Comparison of ENCODE assay signal across 1 cellular context in the genomic region with DNA sequence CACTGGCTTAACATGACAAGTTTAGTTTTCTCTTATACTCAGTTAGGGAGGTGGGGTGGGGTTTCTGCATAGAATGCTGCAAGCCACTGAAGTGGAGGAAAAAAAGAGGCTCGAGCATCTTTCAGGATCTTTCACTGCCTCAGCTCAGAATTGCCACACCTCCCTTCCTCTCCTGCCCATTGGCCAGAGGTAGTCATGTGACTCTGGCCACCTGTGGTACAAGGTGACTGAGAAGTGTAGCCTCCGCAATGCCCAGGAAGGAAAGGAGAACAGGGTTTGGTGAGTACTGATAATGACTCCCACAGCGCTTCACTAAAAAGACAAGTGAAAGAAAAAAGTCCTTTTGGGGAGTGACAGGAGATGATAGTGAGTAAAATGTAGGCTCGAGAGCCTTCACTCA.
TF ChIP-seq lines count a peak whose summit lies in the region.

No MANE protein-coding gene starts in this region.

TF ChIP-seq in GM12878, 131 proteins besides CTCF, POLR2A, EP300 and RAD21 (continued from another document):
- TF ChIP-seq, protein P1, sequence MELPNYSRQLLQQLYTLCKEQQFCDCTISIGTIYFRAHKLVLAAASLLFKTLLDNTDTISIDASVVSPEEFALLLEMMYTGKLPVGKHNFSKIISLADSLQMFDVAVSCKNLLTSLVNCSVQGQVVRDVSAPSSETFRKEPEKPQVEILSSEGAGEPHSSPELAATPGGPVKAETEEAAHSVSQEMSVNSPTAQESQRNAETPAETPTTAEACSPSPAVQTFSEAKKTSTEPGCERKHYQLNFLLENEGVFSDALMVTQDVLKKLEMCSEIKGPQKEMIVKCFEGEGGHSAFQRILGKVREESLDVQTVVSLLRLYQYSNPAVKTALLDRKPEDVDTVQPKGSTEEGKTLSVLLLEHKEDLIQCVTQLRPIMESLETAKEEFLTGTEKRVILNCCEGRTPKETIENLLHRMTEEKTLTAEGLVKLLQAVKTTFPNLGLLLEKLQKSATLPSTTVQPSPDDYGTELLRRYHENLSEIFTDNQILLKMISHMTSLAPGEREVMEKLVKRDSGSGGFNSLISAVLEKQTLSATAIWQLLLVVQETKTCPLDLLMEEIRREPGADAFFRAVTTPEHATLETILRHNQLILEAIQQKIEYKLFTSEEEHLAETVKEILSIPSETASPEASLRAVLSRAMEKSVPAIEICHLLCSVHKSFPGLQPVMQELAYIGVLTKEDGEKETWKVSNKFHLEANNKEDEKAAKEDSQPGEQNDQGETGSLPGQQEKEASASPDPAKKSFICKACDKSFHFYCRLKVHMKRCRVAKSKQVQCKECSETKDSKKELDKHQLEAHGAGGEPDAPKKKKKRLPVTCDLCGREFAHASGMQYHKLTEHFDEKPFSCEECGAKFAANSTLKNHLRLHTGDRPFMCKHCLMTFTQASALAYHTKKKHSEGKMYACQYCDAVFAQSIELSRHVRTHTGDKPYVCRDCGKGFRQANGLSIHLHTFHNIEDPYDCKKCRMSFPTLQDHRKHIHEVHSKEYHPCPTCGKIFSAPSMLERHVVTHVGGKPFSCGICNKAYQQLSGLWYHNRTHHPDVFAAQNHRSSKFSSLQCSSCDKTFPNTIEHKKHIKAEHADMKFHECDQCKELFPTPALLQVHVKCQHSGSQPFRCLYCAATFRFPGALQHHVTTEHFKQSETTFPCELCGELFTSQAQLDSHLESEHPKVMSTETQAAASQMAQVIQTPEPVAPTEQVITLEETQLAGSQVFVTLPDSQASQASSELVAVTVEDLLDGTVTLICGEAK (IDR thresholded peaks at IDR 0.05; ENCODE audit: borderline replicate concordance), result no peak
TF ChIP-seq in GM12878: peak in this region for 1.
